ENCODE assay signal across 16 cellular contexts in genomic region chr4:112282860-112283667, GRCh38. TPM values are rescaled to one million over a fixed set of nuclear protein-coding genes. Genes with fewer than 3 reads are reported as not detected.
A peak's percentile ranks its signal among the peaks of the same experiment; 100 is the strongest.
DNase-seq lines count a peak whose midpoint lies in the region; ATAC-seq, FAIRE-seq and TF ChIP-seq lines count a peak whose summit lies in the region.
"Had no signal": no experiment of that assay in that cellular context is flagged by ENCODE, and none has a peak within 500 bp of the region (broad histone marks: within the 10 kb centered on the region; RNA-seq: fewer than 3 reads in every experiment).

No MANE protein-coding gene starts in this region.

- peak overlapping the region; percentile 82 for H3K4me3 Mint-ChIP-seq in T-helper 1 cell treated with Interleukin-12 subunit alpha and Interleukin-12 subunit beta and Interleukin-4 antibody, amounts not matched to agents 30 μg/mL and 1 μg/mL, for 36 hours
- peak overlapping the region; percentile 62 for H3K4me3 Mint-ChIP-seq in neural crest cell

- H3K36me3 Mint-ChIP-seq in T-helper 1 cell treated with Interleukin-12 subunit alpha and Interleukin-12 subunit beta and Interleukin-4 antibody, amounts not matched to agents 30 μg/mL and 1 μg/mL, for 36 hours (ENCODE audit: low read depth): peaks cover 41% of the 10 kb centered on the region
- H3K36me3 Mint-ChIP-seq in neural crest cell (ENCODE audit: low read depth): peaks cover 8% of the 10 kb centered on the region

- DNase-seq in T-helper 1 cell: no peak
- no peak for DNase-seq in MM.1S
- DNase-seq in GM12878 (ENCODE audit: low read depth, low spot score): no peak
- no peak for DNase-seq in neural crest cell (ENCODE audit: low read depth, low spot score)
- DNase-seq in SHP77 (lab: John Stamatoyannopoulos, UW): no peak
- DNase-seq in stimulated activated CD4-positive, alpha-beta T cell treated with anti-CD3 and anti-CD28 coated beads, Interleukin-4, amount 100 ng/mL, for 24 hours: no peak
- DNase-seq in SKM-1 (lab: John Stamatoyannopoulos, UW; ENCODE audit: unreplicated experiment): no peak
- DNase-seq: activated CD4-positive, alpha-beta T cell treated with anti-CD3 and anti-CD28 coated beads, Interleukin-2, amount 50 U/mL, for 48 hours; brain microvascular endothelial cell; hippocampal formation; NCI-H1092; stimulated activated CD4-positive, alpha-beta T cell treated with anti-CD3 and anti-CD28 coated beads, Interleukin-4, amount 100 ng/mL, for 1 hour; substantia nigra had no signal

- H3K9ac ChIP-seq in MM.1S (ENCODE audit: low read length) (no peak overlapping the region), GM12878 (ENCODE audit: control insufficient read depth, insufficient read depth, low read length) (peak overlapping the region; percentile 99)

- in situ Hi-C loops in GM12878 (cut with MboI): loop anchor here (5.0 kb wide), 1 partner anchor 39 kb away; no protein-coding TSS in a partner anchor

- H3K27me3 Mint-ChIP-seq in T-helper 1 cell treated with Interleukin-12 subunit alpha and Interleukin-12 subunit beta and Interleukin-4 antibody, amounts not matched to agents 30 μg/mL and 1 μg/mL, for 36 hours (ENCODE audit: low read depth): no peaks in the 10 kb centered on the region
- no peaks in the 10 kb centered on the region for H3K27me3 Mint-ChIP-seq in neural crest cell (ENCODE audit: low read depth)

- H3K79me2 ChIP-seq in MM.1S (ENCODE audit: low read length) (peaks cover 85% of the 10 kb centered on the region), GM12878 (ENCODE audit: control insufficient read depth, insufficient read depth, low read length) (peaks cover 100% of the 10 kb centered on the region)

- peak; percentile 29; the same call in 1 of the 2 replicates for TF ChIP-seq POLR2A in GM12878 (IDR thresholded peaks at IDR 0.05; ENCODE audit: low read depth, low read length)

- H3F3A ChIP-seq in MM.1S (ENCODE audit: insufficient read depth, low read length): peaks cover 57% of the 10 kb centered on the region

- 8% methylated on average over 4 of the region's 4 CpGs for WGBS in GM12878 (ENCODE audit: insufficient coverage, insufficient replicate concordance, low lambda C conversion rate, missing lambda C conversion rate)

- no peaks in the 10 kb centered on the region; the same call in 1 of the 2 replicates for H3K36me3 ChIP-seq in MM.1S (replicated peaks; ENCODE audit: insufficient read depth, low read length)
- H3K36me3 ChIP-seq in GM12878 (ENCODE audit: control insufficient read depth in 2 of 2, insufficient read depth in 2 of 2, low read length in 1 of 2): peaks cover 0 to 9% of the 10 kb centered on the region in 2 experiments; a peak in 1 of 4 replicates
- H3K36me3 ChIP-seq: brain microvascular endothelial cell, prostate gland had no signal

- peak overlapping the region; percentile 81; the same call in 1 of the 2 replicates for H3K4me3 ChIP-seq in MM.1S (ENCODE audit: low read length)
- H3K4me3 ChIP-seq in GM12878: peak overlapping the region; percentile 80

- TF ChIP-seq EP300 in GM12878 (IDR thresholded peaks at IDR 0.05; ENCODE audit: borderline replicate concordance in 1 of 2, control insufficient read depth in 1 of 2, low read depth in 2 of 2, low read length in 2 of 2): no peak

- peak overlapping the region; percentile 82 for H3K4me2 ChIP-seq in MM.1S (ENCODE audit: low read depth, low read length)
- peak overlapping the region; percentile 92 for H3K4me2 ChIP-seq in GM12878 (ENCODE audit: control insufficient read depth, insufficient read depth)

- SMC1A ChIA-PET in GM12878 (lab: Charles Lee; ENCODE audit: uncharacterized antibody, unreplicated experiment): interaction anchor here (0.5 to 22.9 kb wide), 7 partner anchors 9 to 38 kb away, joined by 3 to 247 read pairs (median 4); partner anchors contain the start of gene ALPK1

- H2AFZ ChIP-seq in MM.1S (ENCODE audit: low read length) (no peak overlapping the region), GM12878 (ENCODE audit: control insufficient read depth, low read depth, low read length) (no peak overlapping the region)

- no peaks in the 10 kb centered on the region for H3K27me3 ChIP-seq in MM.1S (replicated peaks; ENCODE audit: insufficient read depth, low read length)
- H3K27me3 ChIP-seq in GM12878 (replicated peaks in 1 of 2; ENCODE audit: control insufficient read depth in 2 of 2, insufficient read depth in 2 of 2, low read length in 1 of 2): no peaks in the 10 kb centered on the region
- H3K27me3 ChIP-seq: brain microvascular endothelial cell had no signal

- H3K9me2 ChIP-seq in MM.1S (replicated peaks; ENCODE audit: insufficient read depth, low read length): no peaks in the 10 kb centered on the region

- CTCF ChIA-PET in GM12878 (lab: Yijun Ruan, JAX): interaction anchor here (0.6 to 3.9 kb wide), 7 partner anchors 14 to 182 kb away, joined by 3 to 15 read pairs (median 7); partner anchors contain the start of genes ALPK1 and AP1AR

- no peaks in the 10 kb centered on the region; the same call in 1 of the 2 replicates for H4K20me1 ChIP-seq in MM.1S (ENCODE audit: insufficient read depth, low read length)
- peaks cover 3% of the 10 kb centered on the region; the same call in 1 of the 2 replicates for H4K20me1 ChIP-seq in GM12878 (ENCODE audit: control insufficient read depth, insufficient read depth)

- POLR2A ChIA-PET in GM12878 (lab: Charles Lee): interaction anchor here (1.4 to 6.9 kb wide), 6 partner anchors 9 to 237 kb away, joined by 3 to 55 read pairs (median 18); partner anchors contain the start of gene NEUROG2

- no peaks in the 10 kb centered on the region for H3K9me3 ChIP-seq in MM.1S (replicated peaks; ENCODE audit: insufficient read depth, low read length)
- no peaks in the 10 kb centered on the region; the same call in 2 of the 3 replicates for H3K9me3 ChIP-seq in GM12878 (replicated peaks; ENCODE audit: control insufficient read depth, insufficient read depth, low read length)
- H3K9me3 ChIP-seq: prostate gland had no signal

- peaks cover 48% of the 10 kb centered on the region for H3K4me1 ChIP-seq in MM.1S (ENCODE audit: low read length)
- H3K4me1 ChIP-seq in GM12878 (ENCODE audit: control insufficient read depth, insufficient read depth, low read length): peaks cover 12% of the 10 kb centered on the region
- H3K4me1 ChIP-seq: prostate gland had no signal

- no TSS peak for BruUV-seq in GM12878 (replicated peaks; lab: Mats Ljungman, UMichigan)

- peaks cover 66% of the 10 kb centered on the region for H3K4me1 Mint-ChIP-seq in T-helper 1 cell treated with Interleukin-12 subunit alpha and Interleukin-12 subunit beta and Interleukin-4 antibody, amounts not matched to agents 30 μg/mL and 1 μg/mL, for 36 hours (ENCODE audit: low read depth)
- H3K4me1 Mint-ChIP-seq in neural crest cell: peaks cover 18% of the 10 kb centered on the region

- H3K27ac ChIP-seq in MM.1S (ENCODE audit: low read length) (no peak overlapping the region), GM12878 (ENCODE audit: control insufficient read depth, insufficient read depth) (peak overlapping the region; percentile 99)
- H3K27ac ChIP-seq: 22Rv1, brain microvascular endothelial cell had no signal

- no peak for FAIRE-seq in GM12878 (lab: Jason Lieb, UNC)

- H3K27ac Mint-ChIP-seq in T-helper 1 cell treated with Interleukin-12 subunit alpha and Interleukin-12 subunit beta and Interleukin-4 antibody, amounts not matched to agents 30 μg/mL and 1 μg/mL, for 36 hours: peak overlapping the region; percentile 65
- no peak overlapping the region for H3K27ac Mint-ChIP-seq in neural crest cell (ENCODE audit: unreplicated experiment)

- peaks cover 6% of the 10 kb centered on the region for H3K9me3 Mint-ChIP-seq in T-helper 1 cell treated with Interleukin-12 subunit alpha and Interleukin-12 subunit beta and Interleukin-4 antibody, amounts not matched to agents 30 μg/mL and 1 μg/mL, for 36 hours
- no peaks in the 10 kb centered on the region for H3K9me3 Mint-ChIP-seq in neural crest cell

- no peak for TF ChIP-seq RAD21 in GM12878 (IDR thresholded peaks at IDR 0.05; ENCODE audit: insufficient read depth, low read depth, low read length)

- no peak for ATAC-seq in GM12878

- intact Hi-C loops in GM12878 (cut with micrococcal nuclease; ENCODE audit: unreplicated experiment): loop anchor here (5.0 to 10.0 kb wide), 2 partner anchors 239 to 1482 kb away; partner anchors contain the start of gene CAMK2D

- RAD21 ChIA-PET in GM12878 (lab: Charles Lee; ENCODE audit: unreplicated experiment): interaction anchor here (0.6 to 14.1 kb wide), 7 partner anchors 16 to 234 kb away, joined by 4 to 151 read pairs (median 6); partner anchors contain the start of genes ALPK1 and NEUROG2

- TF ChIP-seq CTCF in MM.1S (IDR thresholded peaks at IDR 0.05; ENCODE audit: low read length): no peak
- no peak for TF ChIP-seq CTCF in GM12878 (IDR thresholded peaks at IDR 0.05 in 2 of 3, conservative IDR thresholded peaks at IDR 0.05 in 1 of 3; ENCODE audit: control insufficient read depth in 2 of 3, extremely low read depth in 1 of 3, insufficient read depth in 1 of 3, low read depth in 3 of 3, low read length in 3 of 3)
- no peak for TF ChIP-seq CTCF in neural crest cell (conservative IDR thresholded peaks at IDR 0.05)

RNA-seq across cellular contexts. Expression of gene TIFA, which starts 2.6 kb away (rescaled TPM):
- 68.2 and 72.8 TPM in 2 replicates for total RNA-seq in GM12878 (2013; cell fraction: nucleolus; rRNA removed)
- total RNA-seq in GM12878 (2014; rRNA removed) (57.0 and 84.4 TPM in 2 replicates), GM12878 (2014; rRNA removed; fragmentation: Illumina TruSeq; extraction: Trizol) (69.7 and 74.5 TPM in 2 replicates), GM12878 (2021) (96.3 and 100 TPM in 2 replicates), neural crest cell (8.8 and 9.7 TPM in 2 replicates)
- 41.0 TPM for polyA plus RNA-seq in GM12878 (2011; ENCODE audit: low read depth)
- polyA plus RNA-seq in GM12878 (2011; rRNA removed) (135 and 218 TPM in 2 replicates), GM12878 (2014; fragmentation: Illumina TruSeq; extraction: Trizol) (80.8 and 105 TPM in 2 replicates), GM12878 (2014; fragmentation: Nextera tagmentation; extraction: Ambion mirVana) (10 to 100 TPM; 31.6 to 34.6 TPM), GM12878 (2014; rRNA removed) (78.8 and 93.9 TPM in 2 replicates), GM12878 (2016; fragmentation: Nextera tagmentation; extraction: Ambion mirVana) (100 to 1,000 TPM; 116 to 125 TPM)
- 36.5 and 41.4 TPM in 2 replicates for polyA plus RNA-seq in GM12878 (2011; cell fraction: cytosol; rRNA removed)
- polyA plus RNA-seq in GM12878 (2011; cell fraction: nucleus; rRNA removed): 27.4 and 31.3 TPM in 2 replicates
- polyA plus RNA-seq in GM12878 (2012): 36.4 and 72.0 TPM in 2 replicates
- 46.7 and 54.7 TPM in 2 replicates for polyA minus RNA-seq in GM12878 (2011; rRNA and poly(A)+ RNA removed)
- 25.7 and 27.1 TPM in 2 replicates for polyA minus RNA-seq in GM12878 (2011; cell fraction: cytosol; rRNA and poly(A)+ RNA removed)
- 37.1 and 50.5 TPM in 2 replicates for polyA minus RNA-seq in GM12878 (2011; cell fraction: nucleus; rRNA and poly(A)+ RNA removed)

RNA-seq across cellular contexts. Expression of gene ALPK1, which starts 14.1 kb away (rescaled TPM):
- total RNA-seq in GM12878 (2013; cell fraction: nucleolus; rRNA removed): 400 and 422 TPM in 2 replicates
- total RNA-seq in GM12878 (2014; rRNA removed): 26.5 and 32.2 TPM in 2 replicates
- total RNA-seq in GM12878 (2014; rRNA removed; fragmentation: Illumina TruSeq; extraction: Trizol): 32.3 and 37.2 TPM in 2 replicates
- total RNA-seq in GM12878 (2021): 27.6 and 28.5 TPM in 2 replicates
- 8.8 TPM for polyA plus RNA-seq in GM12878 (2011; ENCODE audit: low read depth)
- polyA plus RNA-seq in GM12878 (2011; rRNA removed): 31.6 and 42.7 TPM in 2 replicates
- 11.3 TPM in 2 replicates for polyA plus RNA-seq in GM12878 (2011; cell fraction: cytosol; rRNA removed)
- 63.2 and 85.3 TPM in 2 replicates for polyA plus RNA-seq in GM12878 (2011; cell fraction: nucleus; rRNA removed)
- polyA plus RNA-seq in GM12878 (2012): 16.1 and 17.4 TPM in 2 replicates
- polyA plus RNA-seq in GM12878 (2014; fragmentation: Illumina TruSeq; extraction: Trizol): 23.1 and 27.0 TPM in 2 replicates
- 1 to 10 TPM; 8.5 to 9.7 TPM for polyA plus RNA-seq in GM12878 (2014; fragmentation: Nextera tagmentation; extraction: Ambion mirVana)
- polyA plus RNA-seq in GM12878 (2014; rRNA removed): 21.5 and 21.9 TPM in 2 replicates
- polyA plus RNA-seq in GM12878 (2016; fragmentation: Nextera tagmentation; extraction: Ambion mirVana): 10 to 100 TPM; 21.2 to 22.2 TPM
- 38.8 and 43.6 TPM in 2 replicates for polyA minus RNA-seq in GM12878 (2011; rRNA and poly(A)+ RNA removed)
- polyA minus RNA-seq in GM12878 (2011; cell fraction: cytosol; rRNA and poly(A)+ RNA removed): 6.9 and 11.9 TPM in 2 replicates
- polyA minus RNA-seq in GM12878 (2011; cell fraction: nucleus; rRNA and poly(A)+ RNA removed): 103 and 108 TPM in 2 replicates
- total RNA-seq in neural crest cell: 0.68 and 1.3 TPM in 2 replicates

RNA-seq across cellular contexts. Expression of gene AP1AR, which starts 51.5 kb away (rescaled TPM):
- total RNA-seq in GM12878 (2013; cell fraction: nucleolus; rRNA removed): 27.8 and 30.2 TPM in 2 replicates
- total RNA-seq in GM12878 (2014; rRNA removed) (16.8 and 23.2 TPM in 2 replicates), GM12878 (2014; rRNA removed; fragmentation: Illumina TruSeq; extraction: Trizol) (20.2 and 20.9 TPM in 2 replicates), GM12878 (2021) (18.2 and 19.8 TPM in 2 replicates), neural crest cell (24.3 and 28.3 TPM in 2 replicates)
- 3.3 TPM for polyA plus RNA-seq in GM12878 (2011; ENCODE audit: low read depth)
- polyA plus RNA-seq in GM12878 (2011; rRNA removed) (29.1 and 52.5 TPM in 2 replicates), GM12878 (2014; fragmentation: Illumina TruSeq; extraction: Trizol) (14.4 and 19.7 TPM in 2 replicates), GM12878 (2014; fragmentation: Nextera tagmentation; extraction: Ambion mirVana) (1 to 10 TPM; 5.6 to 7.2 TPM), GM12878 (2014; rRNA removed) (12.9 and 14.7 TPM in 2 replicates), GM12878 (2016; fragmentation: Nextera tagmentation; extraction: Ambion mirVana) (10 to 100 TPM; 15.9 to 17.1 TPM)
- polyA plus RNA-seq in GM12878 (2011; cell fraction: cytosol; rRNA removed): 6.4 and 7.7 TPM in 2 replicates
- 16.9 and 21.3 TPM in 2 replicates for polyA plus RNA-seq in GM12878 (2011; cell fraction: nucleus; rRNA removed)
- polyA plus RNA-seq in GM12878 (2012): 7.2 and 10.6 TPM in 2 replicates
- polyA minus RNA-seq in GM12878 (2011; rRNA and poly(A)+ RNA removed): 3.8 and 6.7 TPM in 2 replicates
- polyA minus RNA-seq in GM12878 (2011; cell fraction: cytosol; rRNA and poly(A)+ RNA removed): 10.6 and 11.9 TPM in 2 replicates
- polyA minus RNA-seq in GM12878 (2011; cell fraction: nucleus; rRNA and poly(A)+ RNA removed): 9.9 and 13.1 TPM in 2 replicates

Comparison
In these comparisons a context has a peak if more than half of its experiments do, and no peak if none do; other contexts are left out.
1. RNA of gene ALPK1, which starts 14.1 kb away (total RNA-seq): 26.5 to 422 TPM in GM12878; 0.68 to 1.3 TPM in neural crest cell; every median in the first group is over 10 times any median in the second.